Comparison of ENCODE assay signal across 8 cellular contexts in genomic region chr2:190344275-190344827, GRCh38. TPM values are rescaled to one million over a fixed set of nuclear protein-coding genes. Genes with fewer than 3 reads are reported as not detected.
DNase-seq lines count a peak whose midpoint lies in the region; ATAC-seq and TF ChIP-seq lines count a peak whose summit lies in the region.

No MANE protein-coding gene starts in this region.

- H2AFZ ChIP-seq in hepatocyte: peak overlapping the region; percentile 97

- ATAC-seq in GM18511 (IDR thresholded peaks at IDR 0.05; ENCODE audit: unreplicated experiment) (peak; percentile 80), HG02885 (IDR thresholded peaks at IDR 0.05; ENCODE audit: poor library complexity, unreplicated experiment) (peak; percentile 79), psoas muscle (peak; percentile 76 to 87 (median 86))

- H3K9me2 ChIP-seq in hepatocyte (replicated peaks; ENCODE audit: insufficient read depth): no peaks in the 10 kb centered on the region

- 12 to 23% (median 18%) methylated on average over 7 of the region's 7 CpGs for WGBS in adrenal gland, 4 donors
- 38% methylated on average over 7 of the region's 7 CpGs for WGBS in hepatocyte (ENCODE audit: low lambda C conversion rate, missing lambda C conversion rate)
- 14 to 24% (median 21%) methylated on average over 7 of the region's 7 CpGs for WGBS in psoas muscle, 3 donors

- H3K4me3 ChIP-seq in AG10803 (ENCODE audit: low read length): peak overlapping the region; percentile 73
- H3K4me3 ChIP-seq in adrenal gland: peak overlapping the region; percentile 42 to 87 (median 63)
- H3K4me3 ChIP-seq in hepatocyte: peak overlapping the region; percentile 64
- H3K4me3 ChIP-seq in psoas muscle: peak overlapping the region; percentile 88

- H3K27ac ChIP-seq in adrenal gland (peak overlapping the region; percentile 72 to 99 (median 95)), hepatocyte (peak overlapping the region; percentile 96), psoas muscle (peak overlapping the region; percentile 90)

- peak; percentile 38 for TF ChIP-seq CTCF in AG10803 (conservative IDR thresholded peaks at IDR 0.05; ENCODE audit: low read length)
- peak in 4 of 6 experiments; percentile 4 to 37 (median 17) for TF ChIP-seq CTCF in adrenal gland (IDR thresholded peaks at IDR 0.05)
- TF ChIP-seq CTCF in hepatocyte (IDR thresholded peaks at IDR 0.05; ENCODE audit: poor library complexity): peak; percentile 49
- TF ChIP-seq CTCF in psoas muscle (IDR thresholded peaks at IDR 0.05): peak; percentile 36

- TF ChIP-seq POLR2A in adrenal gland (IDR thresholded peaks at IDR 0.05): no peak

- DNase-seq in AG10803 (ENCODE audit: low read depth) (peak; percentile 31), NCI-H2196 (lab: John Stamatoyannopoulos, UW; ENCODE audit: unreplicated experiment) (peak; percentile 46), adrenal gland (peak; percentile 50 to 88 (median 58)), hepatocyte (ENCODE audit: low spot score) (peak; percentile 69), psoas muscle (peak in 1 of 2 donors; percentile 69), OCI-M2 (lab: John Stamatoyannopoulos, UW; ENCODE audit: unreplicated experiment) (no peak)

- intact Hi-C loops in adrenal gland (cut with DNase I) (no loop called here), psoas muscle (cut with DNase I) (no loop called here)

- H3K79me2 ChIP-seq in hepatocyte: peaks cover 36% of the 10 kb centered on the region

- H3K4me2 ChIP-seq in hepatocyte: peak overlapping the region; percentile 91

- H3K27me3 ChIP-seq in adrenal gland: no peaks in the 10 kb centered on the region
- no peaks in the 10 kb centered on the region for H3K27me3 ChIP-seq in hepatocyte
- no peaks in the 10 kb centered on the region for H3K27me3 ChIP-seq in psoas muscle (ENCODE audit: insufficient read depth in 3 of 3, low read length in 2 of 3)

- H3K4me1 ChIP-seq in adrenal gland (replicated peaks in 1 of 2) (peaks cover 6 to 27% of the 10 kb centered on the region in 2 donors), hepatocyte (ENCODE audit: insufficient read depth) (no peaks in the 10 kb centered on the region), psoas muscle (peaks cover 27% of the 10 kb centered on the region)

- H3K36me3 ChIP-seq in adrenal gland (replicated peaks in 1 of 2): no peaks in the 10 kb centered on the region
- H3K36me3 ChIP-seq in hepatocyte (replicated peaks; ENCODE audit: insufficient read depth, low read depth): no peaks in the 10 kb centered on the region
- no peaks in the 10 kb centered on the region for H3K36me3 ChIP-seq in psoas muscle (ENCODE audit: insufficient read depth in 1 of 2, low read depth in 1 of 2)

- H4K20me1 ChIP-seq in hepatocyte (ENCODE audit: insufficient read depth, poor library complexity, severe bottlenecking): no peaks in the 10 kb centered on the region

- H3K9me3 ChIP-seq in adrenal gland (replicated peaks in 1 of 3) (no peaks in the 10 kb centered on the region), hepatocyte (ENCODE audit: low read depth) (no peaks in the 10 kb centered on the region), psoas muscle (no peaks in the 10 kb centered on the region)

RNA-seq across cellular contexts. Expression of gene INPP1, which starts 1.0 kb away (rescaled TPM):
- 10 to 100 TPM; 18.8 to 65.0 (median 43.2) TPM for total RNA-seq in adrenal gland
- 10 to 100 TPM; 62.0 to 74.1 (median 65.3) TPM for polyA plus RNA-seq in adrenal gland
- 11.1 and 13.0 TPM in 2 replicates for total RNA-seq in hepatocyte
- 16.1 and 18.6 TPM in 2 replicates for polyA plus RNA-seq in hepatocyte
- total RNA-seq in psoas muscle: 10 to 100 TPM; 11.9 to 28.4 (median 16.5) TPM
- 10 to 100 TPM; 16.0 to 24.8 (median 18.0) TPM for polyA plus RNA-seq in psoas muscle

RNA-seq across cellular contexts. Expression of gene HIBCH, which starts 24.7 kb away (rescaled TPM):
- total RNA-seq in adrenal gland (100 to 1,000 TPM in 2 of 8 donors, 10 to 100 TPM in 6; 35.1 to 174 (median 66.4) TPM), hepatocyte (30.9 and 34.6 TPM in 2 replicates), psoas muscle (10 to 100 TPM; 17.8 to 39.0 (median 28.4) TPM)
- polyA plus RNA-seq in adrenal gland (100 to 1,000 TPM in 1 of 3 donors, 10 to 100 TPM in 2; 18.2 to 116 (median 29.2) TPM), hepatocyte (55.9 and 57.0 TPM in 2 replicates), psoas muscle (10 to 100 TPM; 17.3 to 22.3 (median 20.0) TPM)
